In genomic region chr10:57035310-57035709, GRCh38 we compare ENCODE assay signal across 33 cellular contexts.
"Had no signal": no experiment of that assay in that cellular context is flagged by ENCODE, and none has a peak within 500 bp of the region (broad histone marks: within the 10 kb centered on the region; RNA-seq: fewer than 3 reads in every experiment).

No MANE protein-coding gene starts in this region.

- H3K36me3 ChIP-seq: adrenal gland, brain microvascular endothelial cell, breast epithelium had no signal

- H3K4me1 ChIP-seq: adrenal gland, body of pancreas, breast epithelium had no signal

- H3K4me3 ChIP-seq: adrenal gland, body of pancreas, breast epithelium had no signal

- DNase-seq: activated B cell treated with CpG ODN at 0.5 μM for 24 hours; activated CD4-positive, alpha-beta memory T cell treated with anti-CD3 and anti-CD28 coated beads for 36 hours; activated CD4-positive, alpha-beta T cell treated with anti-CD3 and anti-CD28 coated beads for 4 hours; activated CD4-positive, alpha-beta T cell treated with anti-CD3 and anti-CD28 coated beads, Interleukin-2, amount 10 ng/mL, durations not matched to agents 24 days and 14 days; activated CD4-positive, alpha-beta T cell treated with anti-CD3 and anti-CD28 coated beads, Interleukin-2, amount 50 U/mL, for 1 hour; activated CD4-positive, alpha-beta T cell treated with anti-CD3 and anti-CD28 coated beads, Interleukin-2, amount 50 U/mL, for 4 hours; activated CD4-positive, CD25-positive, alpha-beta regulatory T cell treated with anti-CD3 and anti-CD28 coated beads, Interleukin-2, amount 50 U/mL, for 72 hours; activated CD8-positive, alpha-beta memory T cell treated with anti-CD3 and anti-CD28 coated beads, Interleukin-2, amount 50 U/mL, for 4 hours; activated CD8-positive, alpha-beta T cell treated with anti-CD3 and anti-CD28 coated beads for 36 hours; activated effector memory CD4-positive, alpha-beta T cell treated with anti-CD3 and anti-CD28 coated beads, Interleukin-2, amount 50 U/mL, for 16 hours; activated gamma-delta T cell treated with Interleukin-2 at 50 U/mL for 16 hours; activated naive CD4-positive, alpha-beta T cell; activated naive CD4-positive, alpha-beta T cell treated with anti-CD3 and anti-CD28 coated beads for 36 hours; activated naive CD4-positive, alpha-beta T cell treated with anti-CD3 and anti-CD28 coated beads, Interleukin-2, amount 50 U/mL, for 16 hours; activated naive CD8-positive, alpha-beta T cell treated with anti-CD3 and anti-CD28 coated beads for 36 hours; activated T-cell treated with anti-CD3 and anti-CD28 coated beads for 4 hours; activated T-cell treated with anti-CD3 and anti-CD28 coated beads, Interleukin-2, amount 50 U/mL, for 1 hour; activated T-cell treated with anti-CD3 and anti-CD28 coated beads, Interleukin-2, amount 50 U/mL, for 4 hours; activated T-cell treated with anti-CD3 and anti-CD28 coated beads, Interleukin-2, amount 50 U/mL, for 72 hours; adrenal gland; amniotic stem cell; aorta; body of pancreas; brain microvascular endothelial cell; central memory CD4-positive, alpha-beta T cell; T-helper 17 cell; T1000 had no signal

- FAIRE-seq: astrocyte, TTC549 had no signal

- H3K9me3 ChIP-seq: adrenal gland, body of pancreas had no signal

- ATAC-seq: activated CD8-positive, alpha-beta T cell treated with anti-CD3 and anti-CD28 coated beads for 36 hours; activated naive CD4-positive, alpha-beta T cell treated with anti-CD3 and anti-CD28 coated beads, Interleukin-2, amount 50 U/mL, for 72 hours; activated T-cell treated with anti-CD3 and anti-CD28 coated beads, Interleukin-2, amount 50 U/mL, for 4 hours; activated T-cell treated with anti-CD3 and anti-CD28 coated beads, Interleukin-2, amount 50 U/mL, for 72 hours; activated T-helper 17 cell treated with anti-CD3 and anti-CD28 coated beads, Interleukin-2, amount 50 U/mL, for 72 hours; body of pancreas; T-helper 17 cell had no signal

- H3K27ac ChIP-seq: adrenal gland, body of pancreas, brain microvascular endothelial cell, breast epithelium, VCaP had no signal

- H3K27me3 ChIP-seq: adrenal gland, body of pancreas, brain microvascular endothelial cell, breast epithelium had no signal
